Comparison of ENCODE assay signal across 1 cellular context in genomic region chr19:47027586-47028371, GRCh38.
TF ChIP-seq lines count a peak whose summit lies in the region.

No MANE protein-coding gene starts in this region.

TF ChIP-seq in IMR-90, 13 proteins besides CTCF, POLR2A, EP300 and RAD21:
- TF ChIP-seq FOS (IDR thresholded peaks at IDR 0.05; ENCODE audit: low read depth, low read length) (no peak), MAZ (IDR thresholded peaks at IDR 0.05; ENCODE audit: borderline replicate concordance, low read depth, low read length) (no peak), SMC3 (IDR thresholded peaks at IDR 0.05; ENCODE audit: low read depth, low read length) (no peak), NFE2L2 (IDR thresholded peaks at IDR 0.05; ENCODE audit: low read depth, low read length) (no peak), CEBPB (IDR thresholded peaks at IDR 0.05; ENCODE audit: low read depth, low read length) (no peak), CHD1 (IDR thresholded peaks at IDR 0.05; ENCODE audit: low read depth, low read length) (no peak)
- TF ChIP-seq, protein P1, sequence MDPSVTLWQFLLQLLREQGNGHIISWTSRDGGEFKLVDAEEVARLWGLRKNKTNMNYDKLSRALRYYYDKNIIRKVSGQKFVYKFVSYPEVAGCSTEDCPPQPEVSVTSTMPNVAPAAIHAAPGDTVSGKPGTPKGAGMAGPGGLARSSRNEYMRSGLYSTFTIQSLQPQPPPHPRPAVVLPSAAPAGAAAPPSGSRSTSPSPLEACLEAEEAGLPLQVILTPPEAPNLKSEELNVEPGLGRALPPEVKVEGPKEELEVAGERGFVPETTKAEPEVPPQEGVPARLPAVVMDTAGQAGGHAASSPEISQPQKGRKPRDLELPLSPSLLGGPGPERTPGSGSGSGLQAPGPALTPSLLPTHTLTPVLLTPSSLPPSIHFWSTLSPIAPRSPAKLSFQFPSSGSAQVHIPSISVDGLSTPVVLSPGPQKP (IDR thresholded peaks at IDR 0.05; ENCODE audit: borderline replicate concordance, low read depth, low read length) = no peak
